ENCODE assay signal across 8 cellular contexts in the genomic region with DNA sequence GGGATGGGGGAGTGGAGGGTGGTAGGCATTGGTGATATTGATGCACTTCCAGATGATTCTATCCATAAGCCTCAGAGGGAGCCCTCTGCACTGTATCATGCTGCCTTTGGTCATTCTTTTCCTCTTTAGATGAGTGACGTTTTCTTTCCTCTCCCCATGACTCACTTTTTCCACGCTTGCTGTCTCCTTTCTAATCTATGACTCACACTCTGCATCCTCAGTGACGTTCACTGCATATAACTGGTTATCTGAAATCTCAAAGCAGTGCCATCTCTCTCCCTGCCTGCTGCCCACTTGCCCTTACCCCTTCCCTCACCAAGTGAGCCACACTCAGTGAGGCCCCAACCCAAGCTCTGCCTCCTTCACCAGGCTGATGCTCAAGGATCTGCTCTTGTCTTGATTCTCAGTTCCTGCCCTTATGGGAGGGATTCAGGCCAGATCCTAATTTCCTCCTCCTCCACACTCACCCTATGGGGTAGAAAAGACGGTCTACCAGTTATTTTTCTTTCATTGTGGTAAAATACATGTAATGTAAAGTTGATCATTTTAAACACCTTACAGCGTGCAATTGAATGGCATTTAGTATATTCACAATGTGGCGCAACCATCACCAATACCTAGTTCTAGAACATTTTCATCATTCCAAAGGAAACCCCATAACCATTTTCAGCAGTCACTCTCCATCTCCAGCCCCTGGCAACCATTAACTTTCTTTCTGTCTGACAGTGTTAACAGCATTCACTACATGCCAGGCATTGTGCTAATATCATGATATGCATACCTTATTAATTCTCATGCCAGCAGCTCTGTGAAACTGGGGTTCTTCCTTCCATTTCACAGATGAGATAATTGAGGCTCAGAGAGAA. TPM values are rescaled to one million over a fixed set of nuclear protein-coding genes. Genes with fewer than 3 reads are reported as not detected.
DNase-seq lines count a peak whose midpoint lies in the region; ATAC-seq and TF ChIP-seq lines count a peak whose summit lies in the region.

No MANE protein-coding gene starts in this region.

- no peaks in the 10 kb centered on the region for H3K36me3 Mint-ChIP-seq in activated T-cell treated with anti-CD3 and anti-CD28 coated beads, Interleukin-2, amount 50 U/mL, for 4 hours (ENCODE audit: insufficient read depth)
- H3K36me3 Mint-ChIP-seq in endothelial cell (ENCODE audit: low read depth, unreplicated experiment): peaks cover 3% of the 10 kb centered on the region

- H3K4me3 ChIP-seq in HL-60 (replicated peaks; ENCODE audit: insufficient read depth, low read length) (no peak overlapping the region), lower leg skin (ENCODE audit: low read depth, poor library complexity, severe bottlenecking) (no peak overlapping the region), colonic mucosa (no peak overlapping the region)

- WGBS in lower leg skin, 2 donors: 48 to 52% methylated on average over 6 of the region's 6 CpGs

- H3K27ac ChIP-seq in HL-60 (replicated peaks): no peak overlapping the region
- no peak overlapping the region for H3K27ac ChIP-seq in colonic mucosa

- DNase-seq in AG08395 (ENCODE audit: low spot score) (peak; percentile 95), HL-60 (ENCODE audit: low read depth in 1 of 2, low spot score in 1 of 2) (peak; percentile 16 to 42), lower leg skin (ENCODE audit: low spot score in 2 of 2) (peak; percentile 35 to 58), colonic mucosa (no peak), endothelial cell (ENCODE audit: low spot score) (no peak)
- DNase-seq in activated T-cell treated with anti-CD3 and anti-CD28 coated beads, Interleukin-2, amount 50 U/mL, for 4 hours: no peak

- H3K4me3 Mint-ChIP-seq in activated T-cell treated with anti-CD3 and anti-CD28 coated beads, Interleukin-2, amount 50 U/mL, for 4 hours: no peak overlapping the region
- H3K4me3 Mint-ChIP-seq in endothelial cell (ENCODE audit: unreplicated experiment): no peak overlapping the region

- intact Hi-C loops in lower leg skin (cut with DNase I; ENCODE audit: low total_unique reads) (no loop called here), colonic mucosa (cut with DNase I) (no loop called here)

- H3K4me1 ChIP-seq in colonic mucosa: no peaks in the 10 kb centered on the region

- ATAC-seq in activated T-cell treated with anti-CD3 and anti-CD28 coated beads, Interleukin-2, amount 50 U/mL, for 4 hours: peak; percentile 75 to 77
- ATAC-seq in GM21381 (IDR thresholded peaks at IDR 0.05; ENCODE audit: unreplicated experiment) (no peak), HG03457 (IDR thresholded peaks at IDR 0.05; ENCODE audit: unreplicated experiment) (no peak)

- no peaks in the 10 kb centered on the region for H3K36me3 ChIP-seq in colonic mucosa

- no peak overlapping the region for H3K9ac ChIP-seq in colonic mucosa (ENCODE audit: low read depth in 2 of 2, low read length in 2 of 2)

- H3K4me1 Mint-ChIP-seq in activated T-cell treated with anti-CD3 and anti-CD28 coated beads, Interleukin-2, amount 50 U/mL, for 4 hours (ENCODE audit: low read depth): peaks cover 5% of the 10 kb centered on the region
- H3K4me1 Mint-ChIP-seq in endothelial cell (ENCODE audit: unreplicated experiment): no peaks in the 10 kb centered on the region

- TF ChIP-seq POLR2A in lower leg skin (IDR thresholded peaks at IDR 0.05): no peak

- H3K9me3 ChIP-seq in colonic mucosa: no peaks in the 10 kb centered on the region

- peaks cover 13% of the 10 kb centered on the region for H3K27me3 Mint-ChIP-seq in activated T-cell treated with anti-CD3 and anti-CD28 coated beads, Interleukin-2, amount 50 U/mL, for 4 hours (ENCODE audit: low read depth)
- no peaks in the 10 kb centered on the region for H3K27me3 Mint-ChIP-seq in endothelial cell (ENCODE audit: unreplicated experiment)

- H3K27me3 ChIP-seq in HL-60 (ENCODE audit: insufficient read depth, poor library complexity, severe bottlenecking) (no peaks in the 10 kb centered on the region), colonic mucosa (no peaks in the 10 kb centered on the region)

- peaks cover 16% of the 10 kb centered on the region for H3K9me3 Mint-ChIP-seq in activated T-cell treated with anti-CD3 and anti-CD28 coated beads, Interleukin-2, amount 50 U/mL, for 4 hours
- peaks cover 3% of the 10 kb centered on the region for H3K9me3 Mint-ChIP-seq in endothelial cell (ENCODE audit: unreplicated experiment)

- TF ChIP-seq CTCF in HL-60 (IDR thresholded peaks at IDR 0.05; ENCODE audit: insufficient read depth, low read length) (no peak), lower leg skin (IDR thresholded peaks at IDR 0.05) (no peak), colonic mucosa (IDR thresholded peaks at IDR 0.05) (no peak), endothelial cell (IDR thresholded peaks at IDR 0.05; ENCODE audit: unreplicated experiment) (no peak)

- H3K27ac Mint-ChIP-seq in endothelial cell (ENCODE audit: unreplicated experiment): no peak overlapping the region

RNA-seq across cellular contexts. Expression of a gene that starts 31.8 kb away (rescaled TPM):
- total RNA-seq in activated T-cell treated with anti-CD3 and anti-CD28 coated beads, Interleukin-2, amount 50 U/mL, for 4 hours: under 1 TPM; 0.18 to 0.35 (median 0.35) TPM
- total RNA-seq in lower leg skin (100 to 1,000 TPM in 1 of 4 donors, 10 to 100 TPM in 3; 62.9 to 110 (median 84.8) TPM), colonic mucosa (10 to 100 TPM in 1 of 2 donors, 1 to 10 TPM in 1; 6.2 to 26.7 TPM), endothelial cell (ENCODE audit: unreplicated experiment) (33.4 TPM)

Comparison
In these comparisons a context has a peak if more than half of its experiments do, and no peak if none do; other contexts are left out.
1. DNase-seq: peak in AG08395 (single experiment), HL-60 (2 of 2) and lower leg skin (2 of 2); none in activated T-cell treated with anti-CD3 and anti-CD28 coated beads, Interleukin-2, amount 50 U/mL, for 4 hours (single experiment), colonic mucosa (single experiment) and endothelial cell (single experiment).
2. ATAC-seq: peak in activated T-cell treated with anti-CD3 and anti-CD28 coated beads, Interleukin-2, amount 50 U/mL, for 4 hours (2 of 2); none in GM21381 (single experiment) and HG03457 (single experiment).
3. RNA of a gene that starts 31.8 kb away (total RNA-seq): 62.9 to 110 TPM in lower leg skin, 33.4 TPM in endothelial cell (single experiment) and 6.2 to 26.7 TPM in colonic mucosa; 0.18 to 0.35 TPM in activated T-cell treated with anti-CD3 and anti-CD28 coated beads, Interleukin-2, amount 50 U/mL, for 4 hours; every median in the first group is over 4 times any median in the second.